8 cellular contexts compared by ENCODE assay signal in the genomic region with DNA sequence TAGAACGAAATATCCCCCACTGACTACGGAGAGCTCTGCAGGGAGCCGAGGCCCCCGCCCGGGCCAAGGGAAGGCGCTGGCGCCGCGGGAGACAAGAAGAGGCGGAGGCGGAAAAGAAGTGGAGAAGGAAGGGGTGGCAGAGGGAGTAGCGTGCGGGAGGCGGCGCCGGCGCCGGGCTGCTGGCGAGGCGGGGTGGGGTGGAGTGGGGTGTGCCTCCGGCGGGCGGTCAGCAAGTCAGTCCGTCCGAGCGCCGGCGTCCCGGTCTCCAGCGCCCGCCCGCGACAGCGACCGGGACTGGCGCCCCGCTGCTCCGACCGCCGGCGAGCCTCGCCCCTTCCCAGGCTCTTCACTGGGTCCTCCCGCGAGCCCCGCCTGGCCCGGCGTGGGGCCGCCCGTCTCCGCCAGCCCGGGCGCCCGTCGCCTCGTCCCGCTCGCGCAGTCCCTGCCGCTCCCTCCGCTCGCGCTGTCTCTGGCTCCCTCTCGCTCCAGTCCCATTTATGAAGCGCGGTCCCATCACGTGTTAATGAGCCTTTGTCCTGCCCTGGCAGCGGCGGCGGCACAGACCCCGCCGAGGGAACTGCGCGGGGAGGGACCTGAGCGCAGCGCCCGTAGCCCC. TPM values are rescaled to one million over a fixed set of nuclear protein-coding genes. Genes with fewer than 3 reads are reported as not detected.
DNase-seq lines count a peak whose midpoint lies in the region; ATAC-seq and TF ChIP-seq lines count a peak whose summit lies in the region.

A gene (minus strand): TSS at position 471 of the 616 bp plus-strand sequence. CDS start 21,073 bp downstream, outside the sequence.

- no peak within 1 kb of the TSS for H3K18ac ChIP-seq in mesendoderm (ENCODE audit: low read length)

- H3K23ac ChIP-seq in mesendoderm (ENCODE audit: low read length) = peak within 1 kb of the TSS; percentile 74

- H3K79me1 ChIP-seq in mesendoderm (ENCODE audit: low read length) = no peaks in the 10 kb centered on the region

- CTCF ChIA-PET in RWPE1 (lab: Yijun Ruan, JAX) = no interaction called here

- H3K56ac ChIP-seq in mesendoderm (ENCODE audit: low read length) = peak within 1 kb of the TSS; percentile 78

- H2BK120ac ChIP-seq in mesendoderm (ENCODE audit: low read depth, low read length) = no peak within 1 kb of the TSS

- H2BK5ac ChIP-seq in mesendoderm (ENCODE audit: low read length) = no peak within 1 kb of the TSS

- no peaks in the 10 kb centered on the region for H3K9me3 ChIP-seq in tibial nerve

- no peak within 1 kb of the TSS for H2AK5ac ChIP-seq in mesendoderm (ENCODE audit: low read length)

- H3K36me3 ChIP-seq in mesendoderm (ENCODE audit: control insufficient read depth, insufficient read depth, low read length) (no peaks in the 10 kb centered on the region), tibial nerve (no peaks in the 10 kb centered on the region)

- intact Hi-C loops in dorsolateral prefrontal cortex (cut with DNase I) = loop anchor here in 1 of 2 donors (10.0 kb wide), 1 partner anchor 221 kb away; no protein-coding TSS in a partner anchor

- TF ChIP-seq POLR2A in tibial nerve (IDR thresholded peaks at IDR 0.05) = no peak

- WGBS in mesendoderm (ENCODE audit: extremely low coverage, insufficient coverage, low lambda C conversion rate) = no CpG with 5 or more reads among the region's 76 CpGs
- WGBS in tibial nerve, 2 donors = 1% methylated on average over 23 to 60 of the region's 76 CpGs

- no peak within 1 kb of the TSS for H3K27ac ChIP-seq in RWPE1
- peak within 1 kb of the TSS in 56 of 59 donors; percentile 8 to 90 (median 76) for H3K27ac ChIP-seq in dorsolateral prefrontal cortex
- no peak within 1 kb of the TSS for H3K27ac ChIP-seq in mesendoderm (ENCODE audit: low read depth, low read length)
- H3K27ac ChIP-seq in tibial nerve = peak within 1 kb of the TSS in 3 of 4 donors; percentile 34 to 78 (median 36)

- no peak within 1 kb of the TSS for H3K4ac ChIP-seq in mesendoderm (ENCODE audit: low read depth, low read length)

- H3K4me3 ChIP-seq in dorsolateral prefrontal cortex (peak within 1 kb of the TSS; percentile 41 to 81 (median 67)), mesendoderm (ENCODE audit: low read length) (peak within 1 kb of the TSS; percentile 37), tibial nerve (peak within 1 kb of the TSS; percentile 36 to 77 (median 58))

- H3K27me3 ChIP-seq in dorsolateral prefrontal cortex (peaks cover 0 to 65% (median 22%) of the 10 kb centered on the region in 45 donors), mesendoderm (ENCODE audit: insufficient read depth, low read length, poor library complexity) (peaks cover 19% of the 10 kb centered on the region), tibial nerve (peaks cover 0 to 32% of the 10 kb centered on the region in 2 donors)

- peak within 1 kb of the TSS; percentile 85 for H3K4me2 ChIP-seq in mesendoderm (ENCODE audit: low read length)

- DNase-seq in EL (peak; percentile 14), RWPE1 (ENCODE audit: low spot score) (peak; percentile 16), dorsolateral prefrontal cortex (peak in 6 of 10 donors; percentile 31 to 67 (median 50)), mesendoderm (peak; percentile 56), tibial nerve (ENCODE audit: low spot score in 2 of 2) (peak; percentile 23 to 27)
- DNase-seq in stimulated activated CD4-positive, alpha-beta T cell treated with anti-CD3 and anti-CD28 coated beads, Interleukin-1b, Interleukin-23, amount 100 ng/mL, for 48 hours = no peak

- TF ChIP-seq CTCF in RWPE1 (conservative IDR thresholded peaks at IDR 0.05; ENCODE audit: low read depth) = peak; percentile 23; the same call in 1 of the 2 replicates
- peak in 3 of 56 donors; percentile 9 to 22 (median 16) for TF ChIP-seq CTCF in dorsolateral prefrontal cortex (IDR thresholded peaks at IDR 0.05 in 54 of 56, conservative IDR thresholded peaks at IDR 0.05 in 2 of 56; ENCODE audit: low read depth in 1 of 56, partially characterized antibody in 56 of 56)
- TF ChIP-seq CTCF in tibial nerve (IDR thresholded peaks at IDR 0.05) = no peak

- no peaks in the 10 kb centered on the region for H3K79me2 ChIP-seq in mesendoderm (ENCODE audit: control insufficient read depth, insufficient read depth, low read length)

- no peak within 1 kb of the TSS for H4K8ac ChIP-seq in mesendoderm (ENCODE audit: low read depth, low read length)

- TF ChIP-seq EP300 in tibial nerve (IDR thresholded peaks at IDR 0.05) = no peak

- peaks cover 2% of the 10 kb centered on the region for H3K4me1 ChIP-seq in mesendoderm (ENCODE audit: control insufficient read depth, low read depth, low read length)
- H3K4me1 ChIP-seq in tibial nerve = peaks cover 0 to 23% (median 6%) of the 10 kb centered on the region in 4 donors

- POLR2A ChIA-PET in RWPE1 (lab: Yijun Ruan, JAX; ENCODE audit: low non-redundant PET) = no interaction called here

- no peak within 1 kb of the TSS for H4K5ac ChIP-seq in mesendoderm (ENCODE audit: low read length)

- peak within 1 kb of the TSS; percentile 59 for H3K9ac ChIP-seq in mesendoderm (ENCODE audit: low read length)

- H2BK15ac ChIP-seq in mesendoderm (replicated peaks; ENCODE audit: low read depth) = no peak within 1 kb of the TSS

- ATAC-seq in GM19452 (IDR thresholded peaks at IDR 0.05; ENCODE audit: unreplicated experiment) = peak; percentile 50
- peak; percentile 41 for ATAC-seq in HG03521 (IDR thresholded peaks at IDR 0.05; ENCODE audit: unreplicated experiment)

RNA-seq across cellular contexts. Expression of the gene that starts here (rescaled TPM):
- 100 to 1,000 TPM in 4 of 120 experiments, 10 to 100 TPM in 116; 10.5 to 114 (median 59.2) TPM for total RNA-seq in dorsolateral prefrontal cortex
- 0.48 TPM for polyA plus RNA-seq in mesendoderm (2013, experiment 1 of 2)
- 0.63 TPM for polyA plus RNA-seq in mesendoderm (2013, experiment 2 of 2)
- total RNA-seq in tibial nerve = 10 to 100 TPM; 10.7 to 35.7 (median 14.4) TPM

Comparison
In these comparisons a context has a peak if more than half of its experiments do, and no peak if none do; other contexts are left out.
1. H3K27ac ChIP-seq: peak in dorsolateral prefrontal cortex (56 of 59) and tibial nerve (3 of 4); none in RWPE1 (single experiment) and mesendoderm (single experiment).
2. Peak in every context shown above with its lines, with median percentiles within 50 percentile points of each other: H3K4me3 ChIP-seq.